1 cellular context compared by ENCODE assay signal in the genomic region with DNA sequence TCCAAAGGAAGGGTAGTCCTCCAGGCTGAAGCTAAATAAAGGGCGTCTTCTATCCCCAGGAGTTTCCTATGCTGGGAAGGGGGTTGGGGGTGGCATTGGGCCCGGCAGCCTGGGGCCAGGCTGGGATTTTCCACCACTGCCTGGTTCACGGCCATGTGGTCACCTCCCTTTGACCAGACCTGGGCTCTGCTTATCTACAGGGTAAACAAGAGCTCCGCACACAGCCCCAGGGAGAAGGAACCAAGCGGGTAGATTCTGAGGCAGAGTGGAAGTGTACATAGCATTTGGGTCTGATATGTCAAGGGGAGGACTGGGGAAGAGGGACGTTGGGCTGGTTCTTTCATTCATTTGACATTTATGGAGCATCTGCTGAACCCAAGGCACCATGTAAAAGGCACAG.
TF ChIP-seq lines count a peak whose summit lies in the region.

No MANE protein-coding gene starts in this region.

TF ChIP-seq in HepG2, 621 proteins besides CTCF, POLR2A, EP300 and RAD21 (continued from another document):
- TF ChIP-seq ZNF83 (CRISPR knock-in tag; IDR thresholded peaks at IDR 0.05; ENCODE audit: borderline replicate concordance) (no peak), ZMYM4 (CRISPR knock-in tag; IDR thresholded peaks at IDR 0.05) (0 out of 2 replicates have a peak, but pooled peaks have one; percentile 33), ZNF607 (CRISPR knock-in tag; IDR thresholded peaks at IDR 0.05; ENCODE audit: borderline replicate concordance) (0 out of 2 replicates have a peak, but pooled peaks have one; percentile 47), MYC (CRISPR knock-in tag; IDR thresholded peaks at IDR 0.05; ENCODE audit: borderline replicate concordance) (peak; percentile 54; the same call in 1 of the 2 replicates), HNF4A (CRISPR knock-in tag; IDR thresholded peaks at IDR 0.05) (peak; percentile 49; the same call in 1 of the 2 replicates), HOXA3 (CRISPR knock-in tag; IDR thresholded peaks at IDR 0.05) (0 out of 2 replicates have a peak, but pooled peaks have one; percentile 44), AGO2 (optimal IDR thresholded peaks at IDR 0.05; ENCODE audit: low read depth, low read length) (no peak), FOXP1 (IDR thresholded peaks at IDR 0.05) (no peak), FOXP1 (CRISPR knock-in tag; IDR thresholded peaks at IDR 0.05) (peak; percentile 34), BCL6 (CRISPR knock-in tag; IDR thresholded peaks at IDR 0.05) (peak; percentile 47; the same call in 1 of the 2 replicates), EEA1 (CRISPR knock-in tag; IDR thresholded peaks at IDR 0.05; ENCODE audit: borderline replicate concordance) (no peak), RARA (CRISPR knock-in tag; IDR thresholded peaks at IDR 0.05) (peak; percentile 80), SAP130 (CRISPR knock-in tag; IDR thresholded peaks at IDR 0.05; ENCODE audit: low read depth) (0 out of 2 replicates have a peak, but pooled peaks have one; percentile 29), ZNF160 (CRISPR knock-in tag; IDR thresholded peaks at IDR 0.05) (no peak), TBX2 (CRISPR knock-in tag; IDR thresholded peaks at IDR 0.05; ENCODE audit: borderline replicate concordance) (peak; percentile 44; the same call in 1 of the 2 replicates), PHF21A (CRISPR knock-in tag; IDR thresholded peaks at IDR 0.05) (0 out of 2 replicates have a peak, but pooled peaks have one; percentile 17), ZNF788 (CRISPR knock-in tag; IDR thresholded peaks at IDR 0.05; ENCODE audit: borderline replicate concordance) (0 out of 2 replicates have a peak, but pooled peaks have one; percentile 15), KDM3A (CRISPR knock-in tag; IDR thresholded peaks at IDR 0.05; ENCODE audit: low read depth) (no peak), DNMT3B (CRISPR knock-in tag; conservative IDR thresholded peaks at IDR 0.05) (no peak), HES4 (CRISPR knock-in tag; IDR thresholded peaks at IDR 0.05; ENCODE audit: borderline replicate concordance) (no peak), NFE2L2 (IDR thresholded peaks at IDR 0.05; ENCODE audit: low read length) (no peak), MAFG (CRISPR knock-in tag; IDR thresholded peaks at IDR 0.05) (no peak), ZNF816 (CRISPR knock-in tag; IDR thresholded peaks at IDR 0.05; ENCODE audit: borderline replicate concordance) (no peak), FOXA1 (IDR thresholded peaks at IDR 0.05) (0 out of 2 replicates have a peak, but pooled peaks have one; percentile 12), FOXA1 (CRISPR knock-in tag; IDR thresholded peaks at IDR 0.05) (peak; percentile 87)
- TF ChIP-seq, protein P1, sequence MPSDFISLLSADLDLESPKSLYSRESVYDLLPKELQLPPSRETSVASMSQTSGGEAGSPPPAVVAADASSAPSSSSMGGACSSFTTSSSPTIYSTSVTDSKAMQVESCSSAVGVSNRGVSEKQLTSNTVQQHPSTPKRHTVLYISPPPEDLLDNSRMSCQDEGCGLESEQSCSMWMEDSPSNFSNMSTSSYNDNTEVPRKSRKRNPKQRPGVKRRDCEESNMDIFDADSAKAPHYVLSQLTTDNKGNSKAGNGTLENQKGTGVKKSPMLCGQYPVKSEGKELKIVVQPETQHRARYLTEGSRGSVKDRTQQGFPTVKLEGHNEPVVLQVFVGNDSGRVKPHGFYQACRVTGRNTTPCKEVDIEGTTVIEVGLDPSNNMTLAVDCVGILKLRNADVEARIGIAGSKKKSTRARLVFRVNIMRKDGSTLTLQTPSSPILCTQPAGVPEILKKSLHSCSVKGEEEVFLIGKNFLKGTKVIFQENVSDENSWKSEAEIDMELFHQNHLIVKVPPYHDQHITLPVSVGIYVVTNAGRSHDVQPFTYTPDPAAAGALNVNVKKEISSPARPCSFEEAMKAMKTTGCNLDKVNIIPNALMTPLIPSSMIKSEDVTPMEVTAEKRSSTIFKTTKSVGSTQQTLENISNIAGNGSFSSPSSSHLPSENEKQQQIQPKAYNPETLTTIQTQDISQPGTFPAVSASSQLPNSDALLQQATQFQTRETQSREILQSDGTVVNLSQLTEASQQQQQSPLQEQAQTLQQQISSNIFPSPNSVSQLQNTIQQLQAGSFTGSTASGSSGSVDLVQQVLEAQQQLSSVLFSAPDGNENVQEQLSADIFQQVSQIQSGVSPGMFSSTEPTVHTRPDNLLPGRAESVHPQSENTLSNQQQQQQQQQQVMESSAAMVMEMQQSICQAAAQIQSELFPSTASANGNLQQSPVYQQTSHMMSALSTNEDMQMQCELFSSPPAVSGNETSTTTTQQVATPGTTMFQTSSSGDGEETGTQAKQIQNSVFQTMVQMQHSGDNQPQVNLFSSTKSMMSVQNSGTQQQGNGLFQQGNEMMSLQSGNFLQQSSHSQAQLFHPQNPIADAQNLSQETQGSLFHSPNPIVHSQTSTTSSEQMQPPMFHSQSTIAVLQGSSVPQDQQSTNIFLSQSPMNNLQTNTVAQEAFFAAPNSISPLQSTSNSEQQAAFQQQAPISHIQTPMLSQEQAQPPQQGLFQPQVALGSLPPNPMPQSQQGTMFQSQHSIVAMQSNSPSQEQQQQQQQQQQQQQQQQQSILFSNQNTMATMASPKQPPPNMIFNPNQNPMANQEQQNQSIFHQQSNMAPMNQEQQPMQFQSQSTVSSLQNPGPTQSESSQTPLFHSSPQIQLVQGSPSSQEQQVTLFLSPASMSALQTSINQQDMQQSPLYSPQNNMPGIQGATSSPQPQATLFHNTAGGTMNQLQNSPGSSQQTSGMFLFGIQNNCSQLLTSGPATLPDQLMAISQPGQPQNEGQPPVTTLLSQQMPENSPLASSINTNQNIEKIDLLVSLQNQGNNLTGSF (CRISPR knock-in tag; IDR thresholded peaks at IDR 0.05) = 0 out of 2 replicates have a peak, but pooled peaks have one; percentile 49
- TF ChIP-seq, protein P2, sequence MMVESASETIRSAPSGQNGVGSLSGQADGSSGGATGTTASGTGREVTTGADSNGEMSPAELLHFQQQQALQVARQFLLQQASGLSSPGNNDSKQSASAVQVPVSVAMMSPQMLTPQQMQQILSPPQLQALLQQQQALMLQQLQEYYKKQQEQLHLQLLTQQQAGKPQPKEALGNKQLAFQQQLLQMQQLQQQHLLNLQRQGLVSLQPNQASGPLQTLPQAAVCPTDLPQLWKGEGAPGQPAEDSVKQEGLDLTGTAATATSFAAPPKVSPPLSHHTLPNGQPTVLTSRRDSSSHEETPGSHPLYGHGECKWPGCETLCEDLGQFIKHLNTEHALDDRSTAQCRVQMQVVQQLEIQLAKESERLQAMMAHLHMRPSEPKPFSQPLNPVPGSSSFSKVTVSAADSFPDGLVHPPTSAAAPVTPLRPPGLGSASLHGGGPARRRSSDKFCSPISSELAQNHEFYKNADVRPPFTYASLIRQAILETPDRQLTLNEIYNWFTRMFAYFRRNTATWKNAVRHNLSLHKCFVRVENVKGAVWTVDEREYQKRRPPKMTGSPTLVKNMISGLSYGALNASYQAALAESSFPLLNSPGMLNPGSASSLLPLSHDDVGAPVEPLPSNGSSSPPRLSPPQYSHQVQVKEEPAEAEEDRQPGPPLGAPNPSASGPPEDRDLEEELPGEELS (CRISPR knock-in tag; IDR thresholded peaks at IDR 0.05) = peak; percentile 72
- TF ChIP-seq, protein P3, sequence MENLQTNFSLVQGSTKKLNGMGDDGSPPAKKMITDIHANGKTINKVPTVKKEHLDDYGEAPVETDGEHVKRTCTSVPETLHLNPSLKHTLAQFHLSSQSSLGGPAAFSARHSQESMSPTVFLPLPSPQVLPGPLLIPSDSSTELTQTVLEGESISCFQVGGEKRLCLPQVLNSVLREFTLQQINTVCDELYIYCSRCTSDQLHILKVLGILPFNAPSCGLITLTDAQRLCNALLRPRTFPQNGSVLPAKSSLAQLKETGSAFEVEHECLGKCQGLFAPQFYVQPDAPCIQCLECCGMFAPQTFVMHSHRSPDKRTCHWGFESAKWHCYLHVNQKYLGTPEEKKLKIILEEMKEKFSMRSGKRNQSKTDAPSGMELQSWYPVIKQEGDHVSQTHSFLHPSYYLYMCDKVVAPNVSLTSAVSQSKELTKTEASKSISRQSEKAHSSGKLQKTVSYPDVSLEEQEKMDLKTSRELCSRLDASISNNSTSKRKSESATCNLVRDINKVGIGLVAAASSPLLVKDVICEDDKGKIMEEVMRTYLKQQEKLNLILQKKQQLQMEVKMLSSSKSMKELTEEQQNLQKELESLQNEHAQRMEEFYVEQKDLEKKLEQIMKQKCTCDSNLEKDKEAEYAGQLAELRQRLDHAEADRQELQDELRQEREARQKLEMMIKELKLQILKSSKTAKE (CRISPR knock-in tag; IDR thresholded peaks at IDR 0.05; ENCODE audit: borderline replicate concordance) = 0 out of 2 replicates have a peak, but pooled peaks have one; percentile 37
- TF ChIP-seq, protein P4, sequence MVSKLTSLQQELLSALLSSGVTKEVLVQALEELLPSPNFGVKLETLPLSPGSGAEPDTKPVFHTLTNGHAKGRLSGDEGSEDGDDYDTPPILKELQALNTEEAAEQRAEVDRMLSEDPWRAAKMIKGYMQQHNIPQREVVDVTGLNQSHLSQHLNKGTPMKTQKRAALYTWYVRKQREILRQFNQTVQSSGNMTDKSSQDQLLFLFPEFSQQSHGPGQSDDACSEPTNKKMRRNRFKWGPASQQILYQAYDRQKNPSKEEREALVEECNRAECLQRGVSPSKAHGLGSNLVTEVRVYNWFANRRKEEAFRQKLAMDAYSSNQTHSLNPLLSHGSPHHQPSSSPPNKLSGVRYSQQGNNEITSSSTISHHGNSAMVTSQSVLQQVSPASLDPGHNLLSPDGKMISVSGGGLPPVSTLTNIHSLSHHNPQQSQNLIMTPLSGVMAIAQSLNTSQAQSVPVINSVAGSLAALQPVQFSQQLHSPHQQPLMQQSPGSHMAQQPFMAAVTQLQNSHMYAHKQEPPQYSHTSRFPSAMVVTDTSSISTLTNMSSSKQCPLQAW (CRISPR knock-in tag; IDR thresholded peaks at IDR 0.05) = 0 out of 2 replicates have a peak, but pooled peaks have one; percentile 53
- TF ChIP-seq, protein P5, sequence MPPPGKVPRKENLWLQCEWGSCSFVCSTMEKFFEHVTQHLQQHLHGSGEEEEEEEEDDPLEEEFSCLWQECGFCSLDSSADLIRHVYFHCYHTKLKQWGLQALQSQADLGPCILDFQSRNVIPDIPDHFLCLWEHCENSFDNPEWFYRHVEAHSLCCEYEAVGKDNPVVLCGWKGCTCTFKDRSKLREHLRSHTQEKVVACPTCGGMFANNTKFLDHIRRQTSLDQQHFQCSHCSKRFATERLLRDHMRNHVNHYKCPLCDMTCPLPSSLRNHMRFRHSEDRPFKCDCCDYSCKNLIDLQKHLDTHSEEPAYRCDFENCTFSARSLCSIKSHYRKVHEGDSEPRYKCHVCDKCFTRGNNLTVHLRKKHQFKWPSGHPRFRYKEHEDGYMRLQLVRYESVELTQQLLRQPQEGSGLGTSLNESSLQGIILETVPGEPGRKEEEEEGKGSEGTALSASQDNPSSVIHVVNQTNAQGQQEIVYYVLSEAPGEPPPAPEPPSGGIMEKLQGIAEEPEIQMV (CRISPR knock-in tag; IDR thresholded peaks at IDR 0.05; ENCODE audit: low read depth) = no peak
- TF ChIP-seq, protein P6, sequence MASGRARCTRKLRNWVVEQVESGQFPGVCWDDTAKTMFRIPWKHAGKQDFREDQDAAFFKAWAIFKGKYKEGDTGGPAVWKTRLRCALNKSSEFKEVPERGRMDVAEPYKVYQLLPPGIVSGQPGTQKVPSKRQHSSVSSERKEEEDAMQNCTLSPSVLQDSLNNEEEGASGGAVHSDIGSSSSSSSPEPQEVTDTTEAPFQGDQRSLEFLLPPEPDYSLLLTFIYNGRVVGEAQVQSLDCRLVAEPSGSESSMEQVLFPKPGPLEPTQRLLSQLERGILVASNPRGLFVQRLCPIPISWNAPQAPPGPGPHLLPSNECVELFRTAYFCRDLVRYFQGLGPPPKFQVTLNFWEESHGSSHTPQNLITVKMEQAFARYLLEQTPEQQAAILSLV (CRISPR knock-in tag; IDR thresholded peaks at IDR 0.05; ENCODE audit: borderline replicate concordance) = no peak
